Comparison of ENCODE assay signal across 9 cellular contexts in the genomic region with DNA sequence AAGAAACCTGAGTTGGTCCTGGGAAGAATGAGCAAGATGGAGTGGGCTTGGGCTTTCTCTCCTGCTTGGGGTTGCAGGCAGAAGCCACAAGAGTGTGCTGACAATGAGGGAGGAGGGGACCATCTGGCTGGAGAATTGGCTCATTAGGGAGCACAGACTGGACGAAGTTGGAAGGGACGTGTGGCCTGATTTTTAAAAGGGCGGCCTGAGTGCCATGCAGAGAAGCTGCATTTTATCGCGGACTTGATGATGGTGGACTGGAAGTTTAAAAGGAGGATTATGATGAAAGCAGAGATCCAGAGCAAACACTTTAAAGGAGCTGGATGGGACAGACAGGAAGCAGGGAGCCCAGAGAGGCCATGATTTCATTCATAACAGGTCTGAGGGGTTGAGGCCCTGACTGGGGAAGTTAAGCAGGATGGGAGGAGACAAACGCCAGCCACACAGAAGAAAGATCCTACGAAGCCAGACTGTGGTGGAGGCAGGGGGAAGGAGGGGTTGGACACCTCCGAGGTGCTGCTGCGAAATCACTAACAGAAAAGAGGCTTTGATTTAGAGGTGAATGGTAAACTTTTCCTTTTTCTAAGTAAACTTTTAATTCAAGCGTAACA. TPM values are rescaled to one million over a fixed set of nuclear protein-coding genes. Genes with fewer than 3 reads are reported as not detected.
DNase-seq lines count a peak whose midpoint lies in the region; ATAC-seq, FAIRE-seq and TF ChIP-seq lines count a peak whose summit lies in the region.
"Had no signal": no experiment of that assay in that cellular context is flagged by ENCODE, and none has a peak within 500 bp of the region (broad histone marks: within the 10 kb centered on the region; RNA-seq: fewer than 3 reads in every experiment).

No MANE protein-coding gene starts in this region.

- no peaks in the 10 kb centered on the region for H3K27me3 ChIP-seq in thoracic aorta (replicated peaks; ENCODE audit: insufficient read depth)

- H3K4me3 Mint-ChIP-seq in activated CD4-positive, alpha-beta T cell treated with anti-CD3 and anti-CD28 coated beads, Interleukin-2, amount 10 ng/mL, durations not matched to agents 24 days and 14 days = peak overlapping the region; percentile 66
- H3K4me3 Mint-ChIP-seq in activated CD4-positive, alpha-beta memory T cell treated with anti-CD3 and anti-CD28 coated beads, Interleukin-2, amount 10 ng/mL, durations not matched to agents 7 days and 5 days = no peak overlapping the region

- H3K9ac ChIP-seq in kidney (ENCODE audit: low read length in 2 of 2) = no peak overlapping the region

- no peaks in the 10 kb centered on the region for H3K36me3 Mint-ChIP-seq in activated CD4-positive, alpha-beta T cell treated with anti-CD3 and anti-CD28 coated beads, Interleukin-2, amount 10 ng/mL, durations not matched to agents 24 days and 14 days (ENCODE audit: low read depth)
- H3K36me3 Mint-ChIP-seq in activated CD4-positive, alpha-beta memory T cell treated with anti-CD3 and anti-CD28 coated beads, Interleukin-2, amount 10 ng/mL, durations not matched to agents 7 days and 5 days (ENCODE audit: low read depth) = peaks cover 27% of the 10 kb centered on the region

- H3K36me3 ChIP-seq in kidney (ENCODE audit: control insufficient read depth in 1 of 2, insufficient read depth in 2 of 2, low read length in 2 of 2) (no peaks in the 10 kb centered on the region), thoracic aorta (no peaks in the 10 kb centered on the region)

- no peak for TF ChIP-seq CTCF in kidney (IDR thresholded peaks at IDR 0.05; ENCODE audit: borderline replicate concordance, extremely low read depth, insufficient read depth)
- TF ChIP-seq CTCF in thoracic aorta (IDR thresholded peaks at IDR 0.05) = no peak

- no peak for FAIRE-seq in kidney (lab: Jason Lieb, UNC)

- CTCF ChIA-PET in activated CD4-positive, alpha-beta memory T cell treated with anti-CD3 and anti-CD28 coated beads, Interleukin-2, amount 10 ng/mL, durations not matched to agents 7 days and 5 days (lab: Charles Lee) = interaction anchor here (1.1 to 1.5 kb wide), 3 partner anchors 8 to 242 kb away, joined by 3 to 5 read pairs (median 5); no protein-coding TSS in a partner anchor

- H3K4me1 Mint-ChIP-seq in activated CD4-positive, alpha-beta T cell treated with anti-CD3 and anti-CD28 coated beads, Interleukin-2, amount 10 ng/mL, durations not matched to agents 24 days and 14 days = peaks cover 27% of the 10 kb centered on the region
- H3K4me1 Mint-ChIP-seq in activated CD4-positive, alpha-beta memory T cell treated with anti-CD3 and anti-CD28 coated beads, Interleukin-2, amount 10 ng/mL, durations not matched to agents 7 days and 5 days = peaks cover 52% of the 10 kb centered on the region

- POLR2A ChIA-PET in activated CD4-positive, alpha-beta memory T cell treated with anti-CD3 and anti-CD28 coated beads, Interleukin-2, amount 10 ng/mL, durations not matched to agents 7 days and 5 days (lab: Charles Lee) = interaction anchor here (1.0 to 3.8 kb wide), 6 partner anchors 8 to 24 kb away, joined by 3 to 50 read pairs (median 8); partner anchors contain the start of gene TLNRD1

- peak overlapping the region; percentile 96 for H3K27ac Mint-ChIP-seq in activated CD4-positive, alpha-beta T cell treated with anti-CD3 and anti-CD28 coated beads, Interleukin-2, amount 10 ng/mL, durations not matched to agents 24 days and 14 days
- peak overlapping the region; percentile 90 for H3K27ac Mint-ChIP-seq in activated CD4-positive, alpha-beta memory T cell treated with anti-CD3 and anti-CD28 coated beads, Interleukin-2, amount 10 ng/mL, durations not matched to agents 7 days and 5 days

- no peaks in the 10 kb centered on the region for H3K27me3 Mint-ChIP-seq in activated CD4-positive, alpha-beta T cell treated with anti-CD3 and anti-CD28 coated beads, Interleukin-2, amount 10 ng/mL, durations not matched to agents 24 days and 14 days
- no peaks in the 10 kb centered on the region for H3K27me3 Mint-ChIP-seq in activated CD4-positive, alpha-beta memory T cell treated with anti-CD3 and anti-CD28 coated beads, Interleukin-2, amount 10 ng/mL, durations not matched to agents 7 days and 5 days

- H3K4me1 ChIP-seq in kidney (ENCODE audit: control insufficient read depth in 1 of 2, insufficient read depth in 1 of 2, low read depth in 1 of 2, low read length in 2 of 2) = peaks cover 0 to 4% of the 10 kb centered on the region in 2 donors
- H3K4me1 ChIP-seq in thoracic aorta (ENCODE audit: control insufficient read depth in 1 of 2, low read depth in 2 of 2) = peaks cover 0 to 6% of the 10 kb centered on the region in 2 donors

- H3K9me3 Mint-ChIP-seq in activated CD4-positive, alpha-beta T cell treated with anti-CD3 and anti-CD28 coated beads, Interleukin-2, amount 10 ng/mL, durations not matched to agents 24 days and 14 days = peaks cover 11% of the 10 kb centered on the region
- H3K9me3 Mint-ChIP-seq in activated CD4-positive, alpha-beta memory T cell treated with anti-CD3 and anti-CD28 coated beads, Interleukin-2, amount 10 ng/mL, durations not matched to agents 7 days and 5 days = peaks cover 3% of the 10 kb centered on the region

- H3K9me3 ChIP-seq in kidney (ENCODE audit: control insufficient read depth in 1 of 2, low read length in 2 of 2) (peaks cover 0 to 1% of the 10 kb centered on the region in 2 donors), thoracic aorta (no peaks in the 10 kb centered on the region)

- ATAC-seq in thoracic aorta (ENCODE audit: insufficient number of reproducible peaks, low FRiP score, low read depth) (no peak), HG03354 (IDR thresholded peaks at IDR 0.05; ENCODE audit: poor library complexity, severe bottlenecking, unreplicated experiment) (no peak), HG03469 (IDR thresholded peaks at IDR 0.05; ENCODE audit: unreplicated experiment) (no peak)
- ATAC-seq: PC-3 had no signal

- no peak for DNase-seq in activated CD4-positive, alpha-beta T cell treated with anti-CD3 and anti-CD28 coated beads, Interleukin-2, amount 10 ng/mL, durations not matched to agents 24 days and 14 days
- no peak for DNase-seq in activated CD4-positive, alpha-beta T cell treated with anti-CD3 and anti-CD28 coated beads for 4 hours
- DNase-seq in activated CD4-positive, alpha-beta memory T cell treated with anti-CD3 and anti-CD28 coated beads, Interleukin-2, amount 10 ng/mL, durations not matched to agents 7 days and 5 days = no peak
- DNase-seq in kidney (no peak), thoracic aorta (ENCODE audit: low spot score) (no peak), NCI-H1105 (lab: John Stamatoyannopoulos, UW) (no peak)

- H3K4me3 ChIP-seq in kidney (ENCODE audit: low read length in 2 of 2) (no peak overlapping the region), thoracic aorta (no peak overlapping the region)

- H3K27ac ChIP-seq in kidney (ENCODE audit: low read depth in 2 of 2, low read length in 2 of 2) (peak overlapping the region; percentile 18 to 62), thoracic aorta (peak overlapping the region; percentile 22 to 24)

- intact Hi-C loops in activated CD4-positive, alpha-beta T cell treated with anti-CD3 and anti-CD28 coated beads, Interleukin-2, amount 10 ng/mL, durations not matched to agents 24 days and 14 days (cut with micrococcal nuclease) = no loop called here
- intact Hi-C loops in kidney (cut with DNase I) = no loop called here

RNA-seq across cellular contexts. Expression of gene TLNRD1, which starts 23.6 kb away (rescaled TPM):
- 25.6 and 25.8 TPM in 2 replicates for total RNA-seq in activated CD4-positive, alpha-beta T cell treated with anti-CD3 and anti-CD28 coated beads, Interleukin-2, amount 10 ng/mL, durations not matched to agents 24 days and 14 days
- total RNA-seq in activated CD4-positive, alpha-beta memory T cell treated with anti-CD3 and anti-CD28 coated beads, Interleukin-2, amount 10 ng/mL, durations not matched to agents 7 days and 5 days = 10 to 100 TPM; 47.1 to 48.8 TPM
- total RNA-seq in kidney (16.7 TPM), thoracic aorta (10 to 100 TPM; 34.0 to 51.1 TPM)
- polyA plus RNA-seq in kidney (ENCODE audit: insufficient read depth, low read depth, low replicate concordance) = 7.4 TPM

RNA-seq across cellular contexts. Expression of gene MESD, which starts 34.8 kb away (rescaled TPM):
- total RNA-seq in activated CD4-positive, alpha-beta T cell treated with anti-CD3 and anti-CD28 coated beads, Interleukin-2, amount 10 ng/mL, durations not matched to agents 24 days and 14 days = 27.1 and 27.6 TPM in 2 replicates
- 10 to 100 TPM; 34.5 to 36.1 TPM for total RNA-seq in activated CD4-positive, alpha-beta memory T cell treated with anti-CD3 and anti-CD28 coated beads, Interleukin-2, amount 10 ng/mL, durations not matched to agents 7 days and 5 days
- total RNA-seq in kidney = 30.9 TPM
- 23.3 TPM for polyA plus RNA-seq in kidney (ENCODE audit: insufficient read depth, low read depth, low replicate concordance)
- 10 to 100 TPM; 36.8 to 39.0 TPM for total RNA-seq in thoracic aorta
